2 cellular contexts compared by ENCODE assay signal in genomic region chr2:232196802-232197201, GRCh38.
TF ChIP-seq lines count a peak whose summit lies in the region.

No MANE protein-coding gene starts in this region.

TF ChIP-seq in GM23338, 12 proteins besides CTCF, POLR2A, EP300 and RAD21 (continued from another document):
- peak; percentile 63; the same call in 1 of the 2 replicates for TF ChIP-seq ZNF462 (CRISPR knock-in tag; IDR thresholded peaks at IDR 0.05)
- TF ChIP-seq EZH2phosphoT487 (IDR thresholded peaks at IDR 0.05; ENCODE audit: unreplicated experiment): no peak
- no peak for TF ChIP-seq NANOG (IDR thresholded peaks at IDR 0.05; ENCODE audit: borderline replicate concordance)
- no peak for TF ChIP-seq JUNB (IDR thresholded peaks at IDR 0.05; ENCODE audit: unreplicated experiment)
- TF ChIP-seq ETS1 (IDR thresholded peaks at IDR 0.05): no peak
- no peak for TF ChIP-seq ZNF331 (CRISPR knock-in tag; IDR thresholded peaks at IDR 0.05; ENCODE audit: low read depth)
- no peak for TF ChIP-seq EZH2 (IDR thresholded peaks at IDR 0.05; ENCODE audit: low read depth, unreplicated experiment)

TF ChIP-seq in WTC11, 78 proteins besides CTCF, POLR2A, EP300 and RAD21 (continued from another document):
- no peak for TF ChIP-seq AR (CRISPR knock-in tag; IDR thresholded peaks at IDR 0.05)
- no peak for TF ChIP-seq ZNF138 (CRISPR knock-in tag; conservative IDR thresholded peaks at IDR 0.05)
- no peak for TF ChIP-seq TCF7 (CRISPR knock-in tag; IDR thresholded peaks at IDR 0.05; ENCODE audit: low read depth)
- no peak for TF ChIP-seq CREB1 (CRISPR knock-in tag; IDR thresholded peaks at IDR 0.05)
- TF ChIP-seq NFE2L1 (CRISPR knock-in tag; IDR thresholded peaks at IDR 0.05): no peak
- TF ChIP-seq PRDM15 (CRISPR knock-in tag; IDR thresholded peaks at IDR 0.05): no peak
- no peak for TF ChIP-seq EMX1 (CRISPR knock-in tag; IDR thresholded peaks at IDR 0.05)
- no peak for TF ChIP-seq HMGA2 (CRISPR knock-in tag; IDR thresholded peaks at IDR 0.05)
- TF ChIP-seq NR3C1 (CRISPR knock-in tag; conservative IDR thresholded peaks at IDR 0.05; ENCODE audit: low read depth): no peak
- no peak for TF ChIP-seq E2F5 (CRISPR knock-in tag; IDR thresholded peaks at IDR 0.05)
- TF ChIP-seq ATF3 (CRISPR knock-in tag; conservative IDR thresholded peaks at IDR 0.05): no peak
- no peak for TF ChIP-seq ZNF423 (CRISPR knock-in tag; IDR thresholded peaks at IDR 0.05)
- TF ChIP-seq ZNF281 (CRISPR knock-in tag; IDR thresholded peaks at IDR 0.05): no peak
- no peak for TF ChIP-seq FOXK1 (CRISPR knock-in tag; IDR thresholded peaks at IDR 0.05)
- no peak for TF ChIP-seq AFF4 (CRISPR knock-in tag; IDR thresholded peaks at IDR 0.05; ENCODE audit: borderline replicate concordance)
